ENCODE assay signal across 20 cellular contexts in genomic region chr7:26658080-26658697, GRCh38.
A peak's percentile ranks its signal among the peaks of the same experiment; 100 is the strongest.
DNase-seq lines count a peak whose midpoint lies in the region; TF ChIP-seq lines count a peak whose summit lies in the region.
"Had no signal": no experiment of that assay in that cellular context is flagged by ENCODE, and none has a peak within 500 bp of the region (broad histone marks: within the 10 kb centered on the region; RNA-seq: fewer than 3 reads in every experiment).

No MANE protein-coding gene starts in this region.

- H3K4me3 ChIP-seq in HUES64 (ENCODE audit: low read length) = peak overlapping the region; percentile 39
- no peak overlapping the region for H3K4me3 ChIP-seq in coronary artery
- H3K4me3 ChIP-seq: BLaER1, esophagus squamous epithelium, mucosa of descending colon, SK-N-MC had no signal

- H3K27ac ChIP-seq in HUES64 (ENCODE audit: low read depth, low read length) (peak overlapping the region; percentile 83; the same call in 1 of the 2 replicates), angular gyrus (ENCODE audit: low read depth, low read length) (peak overlapping the region; percentile 38), coronary artery (no peak overlapping the region)
- H3K27ac ChIP-seq: BLaER1, esophagus squamous epithelium, SK-N-MC had no signal

- H3K36me3 Mint-ChIP-seq in neural crest cell (ENCODE audit: low read depth) (no peaks in the 10 kb centered on the region), immature natural killer cell (no peaks in the 10 kb centered on the region)
- no peaks in the 10 kb centered on the region for H3K36me3 Mint-ChIP-seq in activated naive CD4-positive, alpha-beta T cell treated with anti-CD3 and anti-CD28 coated beads, Interleukin-2, amount 10 ng/mL, durations not matched to agents 7 days and 5 days
- H3K36me3 Mint-ChIP-seq: activated naive CD8-positive, alpha-beta T cell treated with anti-CD3 and anti-CD28 coated beads, Interleukin-2, amount 10 ng/mL, durations not matched to agents 7 days and 5 days had no signal

- WGBS in HUES64 = 9% methylated on average over 8 of the region's 8 CpGs

- H3K36me3 ChIP-seq in HUES64 (ENCODE audit: insufficient read depth, low read length) = no peaks in the 10 kb centered on the region
- H3K36me3 ChIP-seq: BLaER1, esophagus squamous epithelium had no signal

- CTCF ChIA-PET in activated naive CD4-positive, alpha-beta T cell treated with anti-CD3 and anti-CD28 coated beads, Interleukin-2, amount 10 ng/mL, durations not matched to agents 7 days and 5 days (lab: Charles Lee) = no interaction called here

- H3K9me3 ChIP-seq in HUES64 (ENCODE audit: insufficient read depth, low read depth, low read length) = no peaks in the 10 kb centered on the region
- H3K9me3 ChIP-seq: BLaER1, esophagus squamous epithelium, mucosa of descending colon had no signal

- H3K27me3 Mint-ChIP-seq in neural crest cell (ENCODE audit: low read depth) (peaks cover 51% of the 10 kb centered on the region), immature natural killer cell (ENCODE audit: low read depth in 3 of 3) (peaks cover 0 to 2% (median 0%) of the 10 kb centered on the region in 3 donors)
- peaks cover 4% of the 10 kb centered on the region for H3K27me3 Mint-ChIP-seq in activated naive CD4-positive, alpha-beta T cell treated with anti-CD3 and anti-CD28 coated beads, Interleukin-2, amount 10 ng/mL, durations not matched to agents 7 days and 5 days
- H3K27me3 Mint-ChIP-seq: activated B cell treated with CpG ODN at 0.5 μM for 24 hours had no signal

- peaks cover 50% of the 10 kb centered on the region for H3K4me1 Mint-ChIP-seq in neural crest cell
- no peaks in the 10 kb centered on the region for H3K4me1 Mint-ChIP-seq in immature natural killer cell
- H3K4me1 Mint-ChIP-seq in activated naive CD4-positive, alpha-beta T cell treated with anti-CD3 and anti-CD28 coated beads, Interleukin-2, amount 10 ng/mL, durations not matched to agents 7 days and 5 days = no peaks in the 10 kb centered on the region
- H3K4me1 Mint-ChIP-seq: activated B cell treated with CpG ODN at 0.5 μM for 24 hours; activated naive CD8-positive, alpha-beta T cell treated with anti-CD3 and anti-CD28 coated beads, Interleukin-2, amount 10 ng/mL, durations not matched to agents 7 days and 5 days; central memory CD8-positive, alpha-beta T cell had no signal

- peaks cover 62% of the 10 kb centered on the region for H3K4me1 ChIP-seq in HUES64 (ENCODE audit: insufficient read depth, low read length)

- H3K9ac ChIP-seq in HUES64 (ENCODE audit: low read depth, low read length) = no peak overlapping the region
- H3K9ac ChIP-seq: BLaER1 had no signal

- H3K27me3 ChIP-seq in HUES64 (ENCODE audit: insufficient read depth, low read length) = peaks cover 5% of the 10 kb centered on the region; the same call in 1 of the 2 replicates

- TF ChIP-seq CTCF in neural crest cell (conservative IDR thresholded peaks at IDR 0.05) = no peak
- TF ChIP-seq CTCF in coronary artery (IDR thresholded peaks at IDR 0.05) = no peak

- H3K27ac Mint-ChIP-seq in neural crest cell (ENCODE audit: unreplicated experiment) = peak overlapping the region; percentile 63
- H3K27ac Mint-ChIP-seq in immature natural killer cell = no peak overlapping the region
- no peak overlapping the region for H3K27ac Mint-ChIP-seq in activated naive CD4-positive, alpha-beta T cell treated with anti-CD3 and anti-CD28 coated beads, Interleukin-2, amount 10 ng/mL, durations not matched to agents 7 days and 5 days
- H3K27ac Mint-ChIP-seq: activated B cell treated with CpG ODN at 0.5 μM for 24 hours; activated naive CD8-positive, alpha-beta T cell treated with anti-CD3 and anti-CD28 coated beads, Interleukin-2, amount 10 ng/mL, durations not matched to agents 7 days and 5 days had no signal

- no peaks in the 10 kb centered on the region for H3K9me3 Mint-ChIP-seq in neural crest cell
- H3K9me3 Mint-ChIP-seq in immature natural killer cell = no peaks in the 10 kb centered on the region
- H3K9me3 Mint-ChIP-seq in activated naive CD4-positive, alpha-beta T cell treated with anti-CD3 and anti-CD28 coated beads, Interleukin-2, amount 10 ng/mL, durations not matched to agents 7 days and 5 days = no peaks in the 10 kb centered on the region
- H3K9me3 Mint-ChIP-seq: activated B cell treated with CpG ODN at 0.5 μM for 24 hours; activated naive CD8-positive, alpha-beta T cell treated with anti-CD3 and anti-CD28 coated beads, Interleukin-2, amount 10 ng/mL, durations not matched to agents 7 days and 5 days; central memory CD8-positive, alpha-beta T cell had no signal

- H3K4me3 Mint-ChIP-seq in neural crest cell = peak overlapping the region; percentile 7
- no peak overlapping the region for H3K4me3 Mint-ChIP-seq in immature natural killer cell
- H3K4me3 Mint-ChIP-seq in activated naive CD4-positive, alpha-beta T cell treated with anti-CD3 and anti-CD28 coated beads, Interleukin-2, amount 10 ng/mL, durations not matched to agents 7 days and 5 days = no peak overlapping the region
- H3K4me3 Mint-ChIP-seq: activated B cell treated with CpG ODN at 0.5 μM for 24 hours; activated naive CD8-positive, alpha-beta T cell treated with anti-CD3 and anti-CD28 coated beads, Interleukin-2, amount 10 ng/mL, durations not matched to agents 7 days and 5 days; central memory CD8-positive, alpha-beta T cell had no signal

- DNase-seq in NCI-H2171 treated with DMSO at 0.1 percent for 48 hours (lab: John Stamatoyannopoulos, UW) (peak; percentile 91), neural crest cell (ENCODE audit: low read depth, low spot score) (peak; percentile 5), coronary artery (ENCODE audit: low spot score) (no peak), immature natural killer cell (no peak), SKM-1 (lab: John Stamatoyannopoulos, UW; ENCODE audit: unreplicated experiment) (no peak)
- no peak for DNase-seq in activated naive CD4-positive, alpha-beta T cell treated with anti-CD3 and anti-CD28 coated beads, Interleukin-2, amount 10 ng/mL, durations not matched to agents 7 days and 5 days
- DNase-seq: activated B cell treated with CpG ODN at 0.5 μM for 24 hours; activated CD8-positive, alpha-beta memory T cell treated with anti-CD3 and anti-CD28 coated beads, Interleukin-2, amount 50 U/mL, for 48 hours; activated naive CD8-positive, alpha-beta T cell treated with anti-CD3 and anti-CD28 coated beads, Interleukin-2, amount 10 ng/mL, durations not matched to agents 7 days and 5 days; esophagus squamous epithelium; GDM1; mucosa of descending colon; NK-92 treated with Interleukin-12 subunit alpha and Interleukin-12 subunit beta, amount 100 ng/mL, for 24 hours; stimulated activated CD4-positive, alpha-beta T cell treated with anti-CD3 and anti-CD28 coated beads, Interleukin-4, amount 100 ng/mL, for 4 hours; stimulated activated naive CD4-positive, alpha-beta T cell had no signal

Comparison
In these comparisons a context has a peak if more than half of its experiments do, and no peak if none do; other contexts are left out.
1. H3K27ac ChIP-seq: peak in HUES64 (single experiment) and angular gyrus (single experiment); none in coronary artery (0 of 2).
2. DNase-seq: peak in NCI-H2171 treated with DMSO at 0.1 percent for 48 hours (single experiment) and neural crest cell (single experiment); none in coronary artery (single experiment), immature natural killer cell (0 of 3), SKM-1 (single experiment) and activated naive CD4-positive, alpha-beta T cell treated with anti-CD3 and anti-CD28 coated beads, Interleukin-2, amount 10 ng/mL, durations not matched to agents 7 days and 5 days (single experiment).